ENCODE assay signal across 8 cellular contexts in genomic region chr6:34657037-34657306, GRCh38. TPM values are rescaled to one million over a fixed set of nuclear protein-coding genes. Genes with fewer than 3 reads are reported as not detected.
DNase-seq lines count a peak whose midpoint lies in the region; ATAC-seq and TF ChIP-seq lines count a peak whose summit lies in the region.

No MANE protein-coding gene starts in this region.

- peak overlapping the region; percentile 73 for H3K27ac ChIP-seq in HUES48 (ENCODE audit: low read depth, low read length)

- peak overlapping the region; percentile 25 to 86 (median 66) for H3K4me3 Mint-ChIP-seq in naive B cell

- H3K9me3 Mint-ChIP-seq in naive B cell = no peaks in the 10 kb centered on the region

- ATAC-seq in naive B cell (ENCODE audit: low read depth in 2 of 2) = no peak
- no peak for ATAC-seq in GM19467 (IDR thresholded peaks at IDR 0.05; ENCODE audit: unreplicated experiment)
- ATAC-seq in HG03521 (IDR thresholded peaks at IDR 0.05; ENCODE audit: unreplicated experiment) = no peak

- H3K4me1 ChIP-seq in HUES48 (ENCODE audit: control insufficient read depth, insufficient read depth, low read length) = peaks cover 21% of the 10 kb centered on the region

- H3K9me3 ChIP-seq in HUES48 (ENCODE audit: control insufficient read depth, insufficient read depth, low read length) = no peaks in the 10 kb centered on the region

- peaks cover 0 to 5% of the 10 kb centered on the region in 2 donors for H3K36me3 Mint-ChIP-seq in naive B cell

- TF ChIP-seq CTCF in AG09309 (IDR thresholded peaks at IDR 0.05; ENCODE audit: control insufficient read depth, insufficient read depth, low read depth, low read length, missing control alignments) = no peak
- no peak for TF ChIP-seq CTCF in cardiac fibroblast (IDR thresholded peaks at IDR 0.05; ENCODE audit: low read depth, low read length)

- peaks cover 24 to 55% (median 36%) of the 10 kb centered on the region in 3 donors for H3K4me1 Mint-ChIP-seq in naive B cell

- H3K27ac Mint-ChIP-seq in naive B cell = peak overlapping the region; percentile 71 to 93 (median 87)

- H3K4me3 ChIP-seq in AG09309 (ENCODE audit: control insufficient read depth, low read depth, low read length) (peak overlapping the region; percentile 35), HUES48 (ENCODE audit: low read depth, low read length) (no peak overlapping the region), cardiac fibroblast (replicated peaks in 1 of 2; ENCODE audit: low read depth in 2 of 2, low read length in 2 of 2) (peak overlapping the region; percentile 36 to 48)

- H3K27me3 Mint-ChIP-seq in naive B cell = no peaks in the 10 kb centered on the region

- H3K36me3 ChIP-seq in HUES48 (ENCODE audit: control insufficient read depth, insufficient read depth, low read length) = peaks cover 20% of the 10 kb centered on the region

- no peaks in the 10 kb centered on the region for H3K27me3 ChIP-seq in HUES48 (ENCODE audit: control insufficient read depth, insufficient read depth, low read length)

- DNase-seq in AG09309 (ENCODE audit: low read depth) = no peak
- peak in 1 of 2 donors; percentile 73 for DNase-seq in cardiac fibroblast (ENCODE audit: low read depth in 2 of 2)
- DNase-seq in naive B cell = no peak
- DNase-seq in HuH-7 (ENCODE audit: low spot score) = no peak
- no peak for DNase-seq in NCI-H2227 treated with DMSO at 0.1 percent for 48 hours (lab: John Stamatoyannopoulos, UW)

- H3K9ac ChIP-seq in HUES48 (ENCODE audit: low read depth, low read length) = 0 out of 2 replicates have a peak overlapping the region, but pooled peaks have one; percentile 52

RNA-seq across cellular contexts. Expression of gene ILRUN, which starts 39.6 kb away (rescaled TPM):
- polyA plus RNA-seq in naive B cell (ENCODE audit: low read depth in 6 of 6) = 10 to 100 TPM; 23.8 to 33.2 (median 27.3) TPM
